28 cellular contexts compared by ENCODE assay signal in genomic region chr2:238790126-238790820, GRCh38. TPM values are rescaled to one million over a fixed set of nuclear protein-coding genes. Genes with fewer than 3 reads are reported as not detected.
A peak's percentile ranks its signal among the peaks of the same experiment; 100 is the strongest.
DNase-seq lines count a peak whose midpoint lies in the region; ATAC-seq and TF ChIP-seq lines count a peak whose summit lies in the region.
"Had no signal": no experiment of that assay in that cellular context is flagged by ENCODE, and none has a peak within 500 bp of the region (broad histone marks: within the 10 kb centered on the region; RNA-seq: fewer than 3 reads in every experiment).

No MANE protein-coding gene starts in this region.

- H3K4me2 ChIP-seq in fibroblast of lung (ENCODE audit: extremely low read depth, insufficient read depth, low read length) (peak overlapping the region; percentile 81), neural progenitor cell (no peak overlapping the region), PC-3 (ENCODE audit: low read length) (no peak overlapping the region)
- H3K4me2 ChIP-seq: BLaER1 treated with 17β-estradiol and CSF1 and Interleukin-3, amounts not matched to agents 10 nM and 100 nM had no signal

- peak; percentile 80 for DNase-seq in AG08395 (ENCODE audit: low spot score)
- DNase-seq in HFFc6 = peak; percentile 47
- no peak for DNase-seq in fibroblast of lung (ENCODE audit: low read depth in 2 of 2)
- DNase-seq in neural progenitor cell (ENCODE audit: low spot score) = no peak
- DNase-seq in GM13976 (ENCODE audit: low spot score) = no peak
- DNase-seq in NCI-H524 (lab: John Stamatoyannopoulos, UW) = no peak
- no peak for DNase-seq in PC-3
- DNase-seq: 8988T; activated CD4-positive, alpha-beta T cell treated with anti-CD3 and anti-CD28 coated beads, Interleukin-2, amount 10 ng/mL, durations not matched to agents 7 days and 5 days; activated CD8-positive, alpha-beta memory T cell treated with anti-CD3 and anti-CD28 coated beads, Interleukin-2, amount 50 U/mL, for 4 hours; effector memory CD8-positive, alpha-beta T cell; heart right ventricle; KG1; mucosa of descending colon; NCI-H2171; NCI-H524 treated with DMSO at 0.1 percent for 48 hours; psoas muscle; small intestine; stimulated activated CD4-positive, alpha-beta T cell treated with anti-CD3 and anti-CD28 coated beads, Interleukin-2, amount 100 ng/mL, for 24 hours; T-helper 17 cell; tibial artery had no signal

- no peaks in the 10 kb centered on the region for H3K27me3 ChIP-seq in fibroblast of lung (ENCODE audit: control insufficient read depth, insufficient read depth, low read length)
- H3K27me3 ChIP-seq in neural progenitor cell = no peaks in the 10 kb centered on the region
- H3K27me3 ChIP-seq in PC-3 (ENCODE audit: low read length) = no peaks in the 10 kb centered on the region
- H3K27me3 ChIP-seq: BLaER1 treated with 17β-estradiol and CSF1 and Interleukin-3, amounts not matched to agents 10 nM and 100 nM had no signal

- H3K27ac ChIP-seq in fibroblast of lung (ENCODE audit: insufficient read depth, low read length) (no peak overlapping the region), neural progenitor cell (no peak overlapping the region), PC-3 (ENCODE audit: low read length) (no peak overlapping the region)
- H3K27ac ChIP-seq: BLaER1 treated with 17β-estradiol and CSF1 and Interleukin-3, amounts not matched to agents 10 nM and 100 nM; heart right ventricle; neutrophil; psoas muscle; tibial artery had no signal

- H3K79me2 ChIP-seq in fibroblast of lung (ENCODE audit: control insufficient read depth, insufficient read depth, low read length) (no peaks in the 10 kb centered on the region), neural progenitor cell (ENCODE audit: low read depth) (no peaks in the 10 kb centered on the region), PC-3 (ENCODE audit: low read length) (no peaks in the 10 kb centered on the region)

- H3K4me1 Mint-ChIP-seq in HFFc6 (ENCODE audit: low read depth) (peaks cover 63% of the 10 kb centered on the region), neural progenitor cell (peaks cover 19% of the 10 kb centered on the region)
- H3K4me1 Mint-ChIP-seq: activated CD4-positive, alpha-beta T cell treated with anti-CD3 and anti-CD28 coated beads, Interleukin-2, amount 10 ng/mL, durations not matched to agents 7 days and 5 days; activated T-helper 17 cell treated with anti-CD3 and anti-CD28 coated beads, Interleukin-2, amount 50 U/mL, for 72 hours; stimulated activated memory B cell treated with anti-CD40 and anti-IgM and Interleukin-4, amounts not matched to agents 10 μg/mL and 1 μg/mL and 100 μg/mL, for 72 hours; T-helper 17 cell had no signal

- POLR2A ChIA-PET in PC-3 (lab: Charles Lee; ENCODE audit: unreplicated experiment) = no interaction called here

- H3K27me3 Mint-ChIP-seq in HFFc6 (ENCODE audit: insufficient read depth) (no peaks in the 10 kb centered on the region; the same call in 1 of the 2 replicates), neural progenitor cell (ENCODE audit: insufficient read depth, low read depth) (peaks cover 3% of the 10 kb centered on the region)

- intact Hi-C loops in PC-3 (cut with micrococcal nuclease) = no loop called here

- H3K36me3 ChIP-seq in fibroblast of lung (ENCODE audit: control insufficient read depth, insufficient read depth, low read length) = no peaks in the 10 kb centered on the region
- H3K36me3 ChIP-seq in neural progenitor cell = no peaks in the 10 kb centered on the region
- no peaks in the 10 kb centered on the region for H3K36me3 ChIP-seq in PC-3 (ENCODE audit: low read depth, low read length)
- H3K36me3 ChIP-seq: BLaER1 treated with 17β-estradiol and CSF1 and Interleukin-3, amounts not matched to agents 10 nM and 100 nM; heart right ventricle; neutrophil; tibial artery had no signal

- H4K20me1 ChIP-seq in fibroblast of lung (ENCODE audit: control insufficient read depth, extremely low read depth, insufficient read depth, low read length) = no peaks in the 10 kb centered on the region
- no peaks in the 10 kb centered on the region for H4K20me1 ChIP-seq in neural progenitor cell (ENCODE audit: low read depth)
- H4K20me1 ChIP-seq in PC-3 (ENCODE audit: low read length) = no peaks in the 10 kb centered on the region
- H4K20me1 ChIP-seq: BLaER1 treated with 17β-estradiol and CSF1 and Interleukin-3, amounts not matched to agents 10 nM and 100 nM had no signal

- H3K4me1 ChIP-seq in fibroblast of lung (ENCODE audit: control insufficient read depth, extremely low read depth, insufficient read depth, low read length) = peaks cover 6% of the 10 kb centered on the region
- H3K4me1 ChIP-seq in neural progenitor cell = no peaks in the 10 kb centered on the region
- H3K4me1 ChIP-seq in PC-3 (ENCODE audit: insufficient read depth, low read length) = no peaks in the 10 kb centered on the region
- H3K4me1 ChIP-seq: BLaER1 treated with 17β-estradiol and CSF1 and Interleukin-3, amounts not matched to agents 10 nM and 100 nM; heart right ventricle; psoas muscle had no signal

- ATAC-seq in PC-3 (no peak), GM21515 (IDR thresholded peaks at IDR 0.05; ENCODE audit: unreplicated experiment) (no peak)
- ATAC-seq: activated T-helper 17 cell treated with anti-CD3 and anti-CD28 coated beads, Interleukin-2, amount 50 U/mL, for 72 hours; effector memory CD8-positive, alpha-beta T cell; heart right ventricle; mucosa of descending colon; psoas muscle; stimulated activated memory B cell treated with anti-CD40 and anti-IgM and Interleukin-4, amounts not matched to agents 10 μg/mL and 1 μg/mL and 100 μg/mL, for 72 hours; T-helper 17 cell had no signal

- in situ Hi-C loops in GM13976 (cut with MboI; ENCODE audit: low sequenced_read_pairs, unreplicated experiment) = loop anchor here (25.0 kb wide), 1 partner anchor 428 kb away; no protein-coding TSS in a partner anchor

- H3K4me3 ChIP-seq in fibroblast of lung (replicated peaks in 1 of 4; ENCODE audit: control extremely low read depth in 1 of 4, insufficient read depth in 1 of 4, low read depth in 3 of 4, low read length in 4 of 4) (peak overlapping the region in 2 of 4 experiments; percentile 19 to 40), neural progenitor cell (no peak overlapping the region), PC-3 (ENCODE audit: low read length) (no peak overlapping the region)
- H3K4me3 ChIP-seq: BLaER1 treated with 17β-estradiol and CSF1 and Interleukin-3, amounts not matched to agents 10 nM and 100 nM; heart right ventricle; mucosa of descending colon; psoas muscle had no signal

- H3K27ac Mint-ChIP-seq in HFFc6 = peak overlapping the region; percentile 89
- H3K27ac Mint-ChIP-seq in neural progenitor cell = peak overlapping the region; percentile 51
- H3K27ac Mint-ChIP-seq: activated CD4-positive, alpha-beta T cell treated with anti-CD3 and anti-CD28 coated beads, Interleukin-2, amount 10 ng/mL, durations not matched to agents 7 days and 5 days; activated naive CD8-positive, alpha-beta T cell; activated T-helper 17 cell treated with anti-CD3 and anti-CD28 coated beads, Interleukin-2, amount 50 U/mL, for 72 hours; effector memory CD8-positive, alpha-beta T cell; stimulated activated memory B cell treated with anti-CD40 and anti-IgM and Interleukin-4, amounts not matched to agents 10 μg/mL and 1 μg/mL and 100 μg/mL, for 72 hours; T-helper 17 cell had no signal

- no TSS peak for BruUV-seq in PC-3 (replicated peaks; lab: Mats Ljungman, UMichigan)

- H3F3A ChIP-seq in neural progenitor cell (ENCODE audit: low read depth) (no peaks in the 10 kb centered on the region), PC-3 (ENCODE audit: low read length, unreplicated experiment) (no peaks in the 10 kb centered on the region)

- H3K9me3 ChIP-seq in fibroblast of lung (ENCODE audit: control insufficient read depth, insufficient read depth, low read depth, low read length) (no peaks in the 10 kb centered on the region), neural progenitor cell (ENCODE audit: low read depth) (no peaks in the 10 kb centered on the region), PC-3 (ENCODE audit: low read length) (no peaks in the 10 kb centered on the region)
- H3K9me3 ChIP-seq: heart right ventricle, mucosa of descending colon, neutrophil, psoas muscle, tibial artery had no signal

- H3K9ac ChIP-seq in fibroblast of lung (ENCODE audit: insufficient read depth, low read length) = no peak overlapping the region
- H3K9ac ChIP-seq in neural progenitor cell = no peak overlapping the region
- H3K9ac ChIP-seq in PC-3 (ENCODE audit: low read length) = no peak overlapping the region
- H3K9ac ChIP-seq: BLaER1 treated with 17β-estradiol and CSF1 and Interleukin-3, amounts not matched to agents 10 nM and 100 nM had no signal

- H3K9me3 Mint-ChIP-seq in HFFc6 (no peaks in the 10 kb centered on the region), neural progenitor cell (no peaks in the 10 kb centered on the region)
- H3K9me3 Mint-ChIP-seq: activated CD4-positive, alpha-beta T cell treated with anti-CD3 and anti-CD28 coated beads, Interleukin-2, amount 10 ng/mL, durations not matched to agents 7 days and 5 days; activated T-helper 17 cell treated with anti-CD3 and anti-CD28 coated beads, Interleukin-2, amount 50 U/mL, for 72 hours; effector memory CD8-positive, alpha-beta T cell; stimulated activated memory B cell treated with anti-CD40 and anti-IgM and Interleukin-4, amounts not matched to agents 10 μg/mL and 1 μg/mL and 100 μg/mL, for 72 hours had no signal

- H3K9me2 ChIP-seq in PC-3 (replicated peaks; ENCODE audit: low read length) = no peaks in the 10 kb centered on the region

- CTCF ChIA-PET in PC-3 (lab: Charles Lee) = interaction anchor here (0.6 kb wide), 1 partner anchor 185 kb away, joined by 4 read pairs; no protein-coding TSS in a partner anchor

- H3K36me3 Mint-ChIP-seq in HFFc6 (ENCODE audit: low read depth) = no peaks in the 10 kb centered on the region
- H3K36me3 Mint-ChIP-seq in neural progenitor cell = no peaks in the 10 kb centered on the region
- H3K36me3 Mint-ChIP-seq: activated naive CD8-positive, alpha-beta T cell; stimulated activated memory B cell treated with anti-CD40 and anti-IgM and Interleukin-4, amounts not matched to agents 10 μg/mL and 1 μg/mL and 100 μg/mL, for 72 hours had no signal

- H2AFZ ChIP-seq in fibroblast of lung (ENCODE audit: low read length) (peak overlapping the region; percentile 74), neural progenitor cell (replicated peaks) (no peak overlapping the region), PC-3 (ENCODE audit: low read length) (no peak overlapping the region)

- peak overlapping the region; percentile 86 for H3K4me3 Mint-ChIP-seq in HFFc6
- peak overlapping the region; percentile 47 for H3K4me3 Mint-ChIP-seq in neural progenitor cell
- H3K4me3 Mint-ChIP-seq: activated CD4-positive, alpha-beta T cell treated with anti-CD3 and anti-CD28 coated beads, Interleukin-2, amount 10 ng/mL, durations not matched to agents 7 days and 5 days; activated naive CD8-positive, alpha-beta T cell; activated T-helper 17 cell treated with anti-CD3 and anti-CD28 coated beads, Interleukin-2, amount 50 U/mL, for 72 hours; effector memory CD8-positive, alpha-beta T cell; stimulated activated memory B cell treated with anti-CD40 and anti-IgM and Interleukin-4, amounts not matched to agents 10 μg/mL and 1 μg/mL and 100 μg/mL, for 72 hours; T-helper 17 cell had no signal

- TF ChIP-seq CTCF in HFFc6 (IDR thresholded peaks at IDR 0.05) (no peak), fibroblast of lung (conservative IDR thresholded peaks at IDR 0.05 in 1 of 2, IDR thresholded peaks at IDR 0.05 in 1 of 2; ENCODE audit: low read depth in 1 of 2, low read length in 2 of 2) (no peak), neural progenitor cell (IDR thresholded peaks at IDR 0.05) (no peak), GM13976 (IDR thresholded peaks at IDR 0.05; ENCODE audit: borderline replicate concordance, control extremely low read depth, extremely low read depth, insufficient read depth, missing control alignments) (no peak), PC-3 (conservative IDR thresholded peaks at IDR 0.05; ENCODE audit: low read depth, low read length) (no peak)

RNA-seq across cellular contexts. Expression of gene TWIST2, which starts 57.6 kb away (rescaled TPM):
- 100 to 1,000 TPM; 127 to 146 (median 137) TPM for total RNA-seq in HFFc6 (2021; fragmentation: NEBNext Ultra II Directional; extraction: Animal tissue kit (Norgen Biotek cat#: 25700))
- total RNA-seq in fibroblast of lung = 36.0 and 118 TPM in 2 replicates
- polyA plus RNA-seq in fibroblast of lung = 85.2 and 97.7 TPM in 2 replicates
- polyA plus RNA-seq in fibroblast of lung (2012) = 83.8 and 115 TPM in 2 replicates
- 24.2 and 33.9 TPM in 2 replicates for polyA minus RNA-seq in fibroblast of lung (ENCODE audit: low replicate concordance)
- 0.51 and 1.7 TPM in 2 replicates for total RNA-seq in neural progenitor cell (ENCODE audit: low replicate concordance)
- total RNA-seq in PC-3 (2014; rRNA removed) = 4.4 and 5.8 TPM in 2 replicates
- total RNA-seq: activated CD4-positive, alpha-beta T cell treated with anti-CD3 and anti-CD28 coated beads, Interleukin-2, amount 10 ng/mL, durations not matched to agents 7 days and 5 days; activated T-helper 17 cell treated with anti-CD3 and anti-CD28 coated beads, Interleukin-2, amount 50 U/mL, for 72 hours; SK-MEL-5; T-helper 17 cell had no signal

Comparison
In these comparisons a context has a peak if more than half of its experiments do, and no peak if none do; other contexts are left out.
1. DNase-seq: peak in AG08395 (single experiment) and HFFc6 (single experiment); none in fibroblast of lung (0 of 2), neural progenitor cell (single experiment), GM13976 (single experiment), NCI-H524 (0 of 2) and PC-3 (single experiment).